ENCODE assay signal across 1 cellular context in genomic region chr13:60721063-60721462, GRCh38.
TF ChIP-seq lines count a peak whose summit lies in the region.

No MANE protein-coding gene starts in this region.

TF ChIP-seq in GM23338, 12 proteins besides CTCF, POLR2A, EP300 and RAD21 (continued from another document):
- TF ChIP-seq, protein P1, sequence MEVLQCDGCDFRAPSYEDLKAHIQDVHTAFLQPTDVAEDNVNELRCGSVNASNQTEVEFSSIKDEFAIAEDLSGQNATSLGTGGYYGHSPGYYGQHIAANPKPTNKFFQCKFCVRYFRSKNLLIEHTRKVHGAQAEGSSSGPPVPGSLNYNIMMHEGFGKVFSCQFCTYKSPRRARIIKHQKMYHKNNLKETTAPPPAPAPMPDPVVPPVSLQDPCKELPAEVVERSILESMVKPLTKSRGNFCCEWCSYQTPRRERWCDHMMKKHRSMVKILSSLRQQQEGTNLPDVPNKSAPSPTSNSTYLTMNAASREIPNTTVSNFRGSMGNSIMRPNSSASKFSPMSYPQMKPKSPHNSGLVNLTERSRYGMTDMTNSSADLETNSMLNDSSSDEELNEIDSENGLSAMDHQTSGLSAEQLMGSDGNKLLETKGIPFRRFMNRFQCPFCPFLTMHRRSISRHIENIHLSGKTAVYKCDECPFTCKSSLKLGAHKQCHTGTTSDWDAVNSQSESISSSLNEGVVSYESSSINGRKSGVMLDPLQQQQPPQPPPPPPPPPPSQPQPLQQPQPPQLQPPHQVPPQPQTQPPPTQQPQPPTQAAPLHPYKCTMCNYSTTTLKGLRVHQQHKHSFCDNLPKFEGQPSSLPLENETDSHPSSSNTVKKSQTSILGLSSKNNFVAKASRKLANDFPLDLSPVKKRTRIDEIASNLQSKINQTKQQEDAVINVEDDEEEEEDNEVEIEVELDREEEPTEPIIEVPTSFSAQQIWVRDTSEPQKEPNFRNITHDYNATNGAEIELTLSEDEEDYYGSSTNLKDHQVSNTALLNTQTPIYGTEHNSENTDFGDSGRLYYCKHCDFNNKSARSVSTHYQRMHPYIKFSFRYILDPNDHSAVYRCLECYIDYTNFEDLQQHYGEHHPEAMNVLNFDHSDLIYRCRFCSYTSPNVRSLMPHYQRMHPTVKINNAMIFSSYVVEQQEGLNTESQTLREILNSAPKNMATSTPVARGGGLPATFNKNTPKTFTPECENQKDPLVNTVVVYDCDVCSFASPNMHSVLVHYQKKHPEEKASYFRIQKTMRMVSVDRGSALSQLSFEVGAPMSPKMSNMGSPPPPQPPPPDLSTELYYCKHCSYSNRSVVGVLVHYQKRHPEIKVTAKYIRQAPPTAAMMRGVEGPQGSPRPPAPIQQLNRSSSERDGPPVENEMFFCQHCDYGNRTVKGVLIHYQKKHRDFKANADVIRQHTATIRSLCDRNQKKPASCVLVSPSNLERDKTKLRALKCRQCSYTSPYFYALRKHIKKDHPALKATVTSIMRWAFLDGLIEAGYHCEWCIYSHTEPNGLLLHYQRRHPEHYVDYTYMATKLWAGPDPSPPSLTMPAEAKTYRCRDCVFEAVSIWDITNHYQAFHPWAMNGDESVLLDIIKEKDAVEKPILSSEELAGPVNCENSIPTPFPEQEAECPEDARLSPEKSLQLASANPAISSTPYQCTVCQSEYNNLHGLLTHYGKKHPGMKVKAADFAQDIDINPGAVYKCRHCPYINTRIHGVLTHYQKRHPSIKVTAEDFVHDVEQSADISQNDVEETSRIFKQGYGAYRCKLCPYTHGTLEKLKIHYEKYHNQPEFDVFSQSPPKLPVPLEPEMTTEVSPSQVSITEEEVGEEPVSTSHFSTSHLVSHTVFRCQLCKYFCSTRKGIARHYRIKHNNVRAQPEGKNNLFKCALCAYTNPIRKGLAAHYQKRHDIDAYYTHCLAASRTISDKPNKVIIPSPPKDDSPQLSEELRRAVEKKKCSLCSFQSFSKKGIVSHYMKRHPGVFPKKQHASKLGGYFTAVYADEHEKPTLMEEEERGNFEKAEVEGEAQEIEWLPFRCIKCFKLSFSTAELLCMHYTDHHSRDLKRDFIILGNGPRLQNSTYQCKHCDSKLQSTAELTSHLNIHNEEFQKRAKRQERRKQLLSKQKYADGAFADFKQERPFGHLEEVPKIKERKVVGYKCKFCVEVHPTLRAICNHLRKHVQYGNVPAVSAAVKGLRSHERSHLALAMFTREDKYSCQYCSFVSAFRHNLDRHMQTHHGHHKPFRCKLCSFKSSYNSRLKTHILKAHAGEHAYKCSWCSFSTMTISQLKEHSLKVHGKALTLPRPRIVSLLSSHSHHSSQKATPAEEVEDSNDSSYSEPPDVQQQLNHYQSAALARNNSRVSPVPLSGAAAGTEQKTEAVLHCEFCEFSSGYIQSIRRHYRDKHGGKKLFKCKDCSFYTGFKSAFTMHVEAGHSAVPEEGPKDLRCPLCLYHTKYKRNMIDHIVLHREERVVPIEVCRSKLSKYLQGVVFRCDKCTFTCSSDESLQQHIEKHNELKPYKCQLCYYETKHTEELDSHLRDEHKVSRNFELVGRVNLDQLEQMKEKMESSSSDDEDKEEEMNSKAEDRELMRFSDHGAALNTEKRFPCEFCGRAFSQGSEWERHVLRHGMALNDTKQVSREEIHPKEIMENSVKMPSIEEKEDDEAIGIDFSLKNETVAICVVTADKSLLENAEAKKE (CRISPR knock-in tag; IDR thresholded peaks at IDR 0.05) = no peak
- TF ChIP-seq JUNB (IDR thresholded peaks at IDR 0.05; ENCODE audit: unreplicated experiment) (no peak), ZNF114 (CRISPR knock-in tag; IDR thresholded peaks at IDR 0.05) (no peak), ZNF331 (CRISPR knock-in tag; IDR thresholded peaks at IDR 0.05; ENCODE audit: low read depth) (no peak), NANOG (IDR thresholded peaks at IDR 0.05; ENCODE audit: borderline replicate concordance) (no peak)
TF ChIP-seq in GM23338: peak in this region for 0.
